Comparison of ENCODE assay signal across 1 cellular context in genomic region chr21:42238185-42238934, GRCh38.
TF ChIP-seq lines count a peak whose summit lies in the region.

No MANE protein-coding gene starts in this region.

TF ChIP-seq in GM12878, 131 proteins besides CTCF, POLR2A, EP300 and RAD21 (continued from another document):
- TF ChIP-seq SKIL (IDR thresholded peaks at IDR 0.05; ENCODE audit: low read depth, poor library complexity, severe bottlenecking) (peak; percentile 50), IKZF1 (conservative IDR thresholded peaks at IDR 0.05) (peak; percentile 52; the same call in 1 of the 2 replicates), SPI1 (IDR thresholded peaks at IDR 0.05; ENCODE audit: borderline replicate concordance, insufficient read depth, low read depth, low read length) (peak; percentile 14; the same call in 1 of the 2 replicates), NFIC (IDR thresholded peaks at IDR 0.05; ENCODE audit: low read depth, low read length) (0 out of 2 replicates have a peak, but pooled peaks have one; percentile 23), EED (IDR thresholded peaks at IDR 0.05; ENCODE audit: low read depth) (peak; percentile 48; the same call in 1 of the 2 replicates), STAT3 (IDR thresholded peaks at IDR 0.05; ENCODE audit: low read depth, low read length) (no peak), MTA3 (IDR thresholded peaks at IDR 0.05; ENCODE audit: borderline replicate concordance, low read length) (peak; percentile 25; the same call in 1 of the 2 replicates), PAX5 (IDR thresholded peaks at IDR 0.05; ENCODE audit: borderline replicate concordance, low read depth, low read length) (peak; percentile 4; the same call in 1 of the 2 replicates), JUNB (IDR thresholded peaks at IDR 0.05) (peak; percentile 76), SMARCA5 (IDR thresholded peaks at IDR 0.05) (peak; percentile 63; the same call in 1 of the 2 replicates), SMC3 (IDR thresholded peaks at IDR 0.05; ENCODE audit: borderline replicate concordance, low read length) (no peak), IKZF2 (IDR thresholded peaks at IDR 0.05) (peak; percentile 71 to 78), MTA2 (IDR thresholded peaks at IDR 0.05; ENCODE audit: low read depth) (peak; percentile 43; the same call in 1 of the 2 replicates), CHD4 (IDR thresholded peaks at IDR 0.05) (no peak), ATF7 (IDR thresholded peaks at IDR 0.05; ENCODE audit: low read depth) (no peak)
- TF ChIP-seq, protein P1, sequence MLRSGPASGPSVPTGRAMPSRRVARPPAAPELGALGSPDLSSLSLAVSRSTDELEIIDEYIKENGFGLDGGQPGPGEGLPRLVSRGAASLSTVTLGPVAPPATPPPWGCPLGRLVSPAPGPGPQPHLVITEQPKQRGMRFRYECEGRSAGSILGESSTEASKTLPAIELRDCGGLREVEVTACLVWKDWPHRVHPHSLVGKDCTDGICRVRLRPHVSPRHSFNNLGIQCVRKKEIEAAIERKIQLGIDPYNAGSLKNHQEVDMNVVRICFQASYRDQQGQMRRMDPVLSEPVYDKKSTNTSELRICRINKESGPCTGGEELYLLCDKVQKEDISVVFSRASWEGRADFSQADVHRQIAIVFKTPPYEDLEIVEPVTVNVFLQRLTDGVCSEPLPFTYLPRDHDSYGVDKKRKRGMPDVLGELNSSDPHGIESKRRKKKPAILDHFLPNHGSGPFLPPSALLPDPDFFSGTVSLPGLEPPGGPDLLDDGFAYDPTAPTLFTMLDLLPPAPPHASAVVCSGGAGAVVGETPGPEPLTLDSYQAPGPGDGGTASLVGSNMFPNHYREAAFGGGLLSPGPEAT (IDR thresholded peaks at IDR 0.05; ENCODE audit: low read depth), result 0 out of 2 replicates have a peak, but pooled peaks have one; percentile 13
- TF ChIP-seq, protein P2, sequence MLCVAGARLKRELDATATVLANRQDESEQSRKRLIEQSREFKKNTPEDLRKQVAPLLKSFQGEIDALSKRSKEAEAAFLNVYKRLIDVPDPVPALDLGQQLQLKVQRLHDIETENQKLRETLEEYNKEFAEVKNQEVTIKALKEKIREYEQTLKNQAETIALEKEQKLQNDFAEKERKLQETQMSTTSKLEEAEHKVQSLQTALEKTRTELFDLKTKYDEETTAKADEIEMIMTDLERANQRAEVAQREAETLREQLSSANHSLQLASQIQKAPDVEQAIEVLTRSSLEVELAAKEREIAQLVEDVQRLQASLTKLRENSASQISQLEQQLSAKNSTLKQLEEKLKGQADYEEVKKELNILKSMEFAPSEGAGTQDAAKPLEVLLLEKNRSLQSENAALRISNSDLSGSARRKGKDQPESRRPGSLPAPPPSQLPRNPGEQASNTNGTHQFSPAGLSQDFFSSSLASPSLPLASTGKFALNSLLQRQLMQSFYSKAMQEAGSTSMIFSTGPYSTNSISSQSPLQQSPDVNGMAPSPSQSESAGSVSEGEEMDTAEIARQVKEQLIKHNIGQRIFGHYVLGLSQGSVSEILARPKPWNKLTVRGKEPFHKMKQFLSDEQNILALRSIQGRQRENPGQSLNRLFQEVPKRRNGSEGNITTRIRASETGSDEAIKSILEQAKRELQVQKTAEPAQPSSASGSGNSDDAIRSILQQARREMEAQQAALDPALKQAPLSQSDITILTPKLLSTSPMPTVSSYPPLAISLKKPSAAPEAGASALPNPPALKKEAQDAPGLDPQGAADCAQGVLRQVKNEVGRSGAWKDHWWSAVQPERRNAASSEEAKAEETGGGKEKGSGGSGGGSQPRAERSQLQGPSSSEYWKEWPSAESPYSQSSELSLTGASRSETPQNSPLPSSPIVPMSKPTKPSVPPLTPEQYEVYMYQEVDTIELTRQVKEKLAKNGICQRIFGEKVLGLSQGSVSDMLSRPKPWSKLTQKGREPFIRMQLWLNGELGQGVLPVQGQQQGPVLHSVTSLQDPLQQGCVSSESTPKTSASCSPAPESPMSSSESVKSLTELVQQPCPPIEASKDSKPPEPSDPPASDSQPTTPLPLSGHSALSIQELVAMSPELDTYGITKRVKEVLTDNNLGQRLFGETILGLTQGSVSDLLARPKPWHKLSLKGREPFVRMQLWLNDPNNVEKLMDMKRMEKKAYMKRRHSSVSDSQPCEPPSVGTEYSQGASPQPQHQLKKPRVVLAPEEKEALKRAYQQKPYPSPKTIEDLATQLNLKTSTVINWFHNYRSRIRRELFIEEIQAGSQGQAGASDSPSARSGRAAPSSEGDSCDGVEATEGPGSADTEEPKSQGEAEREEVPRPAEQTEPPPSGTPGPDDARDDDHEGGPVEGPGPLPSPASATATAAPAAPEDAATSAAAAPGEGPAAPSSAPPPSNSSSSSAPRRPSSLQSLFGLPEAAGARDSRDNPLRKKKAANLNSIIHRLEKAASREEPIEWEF (IDR thresholded peaks at IDR 0.05; ENCODE audit: insufficient replicate concordance, low read depth, low read length), result no peak
